ENCODE assay signal across 14 cellular contexts in genomic region chr12:53820907-53821306, GRCh38.
DNase-seq lines count a peak whose midpoint lies in the region; ATAC-seq, FAIRE-seq and TF ChIP-seq lines count a peak whose summit lies in the region.
"Had no signal": no experiment of that assay in that cellular context is flagged by ENCODE, and none has a peak within 500 bp of the region (broad histone marks: within the 10 kb centered on the region; RNA-seq: fewer than 3 reads in every experiment).

No MANE protein-coding gene starts in this region.

- no TSS peak for BruUV-seq in K562 (replicated peaks; lab: Mats Ljungman, UMichigan)

- no peaks in the 10 kb centered on the region for H3K9me3 Mint-ChIP-seq in activated CD4-positive, alpha-beta memory T cell treated with anti-CD3 and anti-CD28 coated beads for 36 hours
- H3K9me3 Mint-ChIP-seq: CD4-positive, alpha-beta T cell had no signal

- TF ChIP-seq CTCF in HEK293 (tag by site-specific recombination; IDR thresholded peaks at IDR 0.05) (no peak), K562 (IDR thresholded peaks at IDR 0.05 in 2 of 3, conservative IDR thresholded peaks at IDR 0.05 in 1 of 3; ENCODE audit: insufficient read depth in 2 of 3, low read depth in 1 of 3, low read length in 3 of 3) (no peak), osteoblast (IDR thresholded peaks at IDR 0.05; ENCODE audit: extremely low read depth, low read depth, low read length) (no peak)

- TF ChIP-seq EP300 in K562 (IDR thresholded peaks at IDR 0.05; ENCODE audit: low read length) = no peak

- no peaks in the 10 kb centered on the region for H3K79me2 ChIP-seq in K562 (ENCODE audit: control insufficient read depth, insufficient read depth, low read length)
- H3K79me2 ChIP-seq in osteoblast (ENCODE audit: insufficient read depth, low read length) = no peaks in the 10 kb centered on the region

- CTCF ChIA-PET in HEK293 (lab: Yijun Ruan, JAX) = interaction anchor here (0.8 to 1.7 kb wide), 5 partner anchors 11 to 75 kb away, joined by 3 to 5 read pairs (median 4); no protein-coding TSS in a partner anchor
- CTCF ChIA-PET in K562 (lab: Yijun Ruan, JAX; ENCODE audit: low intra/inter-chr PET ratio) = no interaction called here
- CTCF ChIA-PET in activated CD4-positive, alpha-beta memory T cell treated with anti-CD3 and anti-CD28 coated beads for 36 hours (lab: Charles Lee) = interaction anchor here (0.8 kb wide), 1 partner anchor 41 kb away, joined by 3 read pairs; no protein-coding TSS in a partner anchor

- intact Hi-C loops in Right ventricle myocardium inferior (cut with DNase I) = no loop called here
- intact Hi-C loops in right cardiac atrium (cut with DNase I) = no loop called here
- intact Hi-C loops in K562 (cut with micrococcal nuclease) = no loop called here
- intact Hi-C loops in activated CD4-positive, alpha-beta memory T cell treated with anti-CD3 and anti-CD28 coated beads for 36 hours (cut with micrococcal nuclease) = no loop called here

- no peaks in the 10 kb centered on the region for H3K9me1 ChIP-seq in K562 (ENCODE audit: control insufficient read depth, insufficient read depth, low read length)

- peaks cover 50% of the 10 kb centered on the region for H3K27me3 Mint-ChIP-seq in activated CD4-positive, alpha-beta memory T cell treated with anti-CD3 and anti-CD28 coated beads for 36 hours

- no peaks in the 10 kb centered on the region for H3K36me3 Mint-ChIP-seq in activated CD4-positive, alpha-beta memory T cell treated with anti-CD3 and anti-CD28 coated beads for 36 hours

- no peak for DNase-seq in Right ventricle myocardium inferior (ENCODE audit: missing footprints)
- DNase-seq in right cardiac atrium = no peak
- DNase-seq in K562 (ENCODE audit: extremely low read depth in 1 of 4, low spot score in 3 of 4) = no peak
- no peak for DNase-seq in osteoblast (ENCODE audit: insufficient read length, low spot score, missing footprints)
- no peak for DNase-seq in activated CD4-positive, alpha-beta T cell treated with anti-CD3 and anti-CD28 coated beads for 4 hours
- no peak for DNase-seq in activated CD4-positive, alpha-beta memory T cell treated with anti-CD3 and anti-CD28 coated beads for 36 hours
- DNase-seq in SKM-1 treated with dmso at 0.1 percent for 144 hours (lab: John Stamatoyannopoulos, UW; ENCODE audit: unreplicated experiment) = no peak
- DNase-seq: C1 segment of cervical spinal cord; Calu3; CD4-positive, alpha-beta T cell; DMS 273 treated with DMSO at 0.1 percent for 48 hours had no signal

- H3K4me3 ChIP-seq in right cardiac atrium (ENCODE audit: low read length) (no peak overlapping the region), HEK293 (ENCODE audit: low read depth, low read length) (no peak overlapping the region), K562 (no peak overlapping the region), osteoblast (ENCODE audit: insufficient read depth, low read length) (no peak overlapping the region)

- H3K36me3 ChIP-seq in HEK293 (ENCODE audit: control insufficient read depth in 2 of 2, insufficient read depth in 1 of 2, low read length in 2 of 2) (no peaks in the 10 kb centered on the region), K562 (ENCODE audit: control insufficient read depth, insufficient read depth, low read length) (no peaks in the 10 kb centered on the region), osteoblast (ENCODE audit: insufficient read depth, low read length) (no peaks in the 10 kb centered on the region)

- no peaks in the 10 kb centered on the region for H3K9me3 ChIP-seq in right cardiac atrium (ENCODE audit: control insufficient read depth, low read length)
- no peaks in the 10 kb centered on the region for H3K9me3 ChIP-seq in HEK293 (ENCODE audit: control insufficient read depth, insufficient read depth, low read depth, low read length)
- no peaks in the 10 kb centered on the region for H3K9me3 ChIP-seq in K562 (replicated peaks; ENCODE audit: control insufficient read depth, insufficient read depth, low read depth, low read length)
- H3K9me3 ChIP-seq in osteoblast (ENCODE audit: low read depth, low read length) = no peaks in the 10 kb centered on the region

- in situ Hi-C loops in K562 (cut with MboI) = no loop called here

- H3K4me1 ChIP-seq in right cardiac atrium (ENCODE audit: control insufficient read depth, insufficient read depth, low read length) (no peaks in the 10 kb centered on the region), HEK293 (ENCODE audit: control insufficient read depth, insufficient read depth, low read length) (0 out of 2 replicates have a peak, but pooled peaks cover 2% of the 10 kb centered on the region), K562 (replicated peaks in 1 of 2; ENCODE audit: control insufficient read depth in 2 of 2, insufficient read depth in 2 of 2, low read length in 2 of 2) (no peaks in the 10 kb centered on the region), osteoblast (ENCODE audit: insufficient read depth, low read length) (no peaks in the 10 kb centered on the region)

- H3K27ac ChIP-seq in right cardiac atrium (ENCODE audit: low read length) = no peak overlapping the region
- no peak overlapping the region for H3K27ac ChIP-seq in HEK293 (ENCODE audit: extremely low read depth, low read depth, low read length)
- no peak overlapping the region for H3K27ac ChIP-seq in K562 (ENCODE audit: extremely low read depth, low read depth, low read length)
- no peak overlapping the region for H3K27ac ChIP-seq in osteoblast (ENCODE audit: low read depth, low read length)
- H3K27ac ChIP-seq: HL-60 had no signal

- no peak overlapping the region for H3K4me3 Mint-ChIP-seq in activated CD4-positive, alpha-beta memory T cell treated with anti-CD3 and anti-CD28 coated beads for 36 hours
- H3K4me3 Mint-ChIP-seq: B cell; CD4-positive, alpha-beta T cell had no signal

- ATAC-seq in Right ventricle myocardium inferior (peak; percentile 31), right cardiac atrium (no peak), K562 (no peak)

- TF ChIP-seq POLR2A in K562 (conservative IDR thresholded peaks at IDR 0.05) = no peak

- H3K9ac ChIP-seq in K562 (ENCODE audit: insufficient read depth in 1 of 2, low read depth in 2 of 2, low read length in 2 of 2) = no peak overlapping the region

- H2AFZ ChIP-seq in K562 (ENCODE audit: low read depth, low read length) = no peak overlapping the region
- peak overlapping the region; percentile 58 for H2AFZ ChIP-seq in osteoblast (ENCODE audit: low read length)

- TF ChIP-seq RAD21 in K562 (CRISPR knock-in tag; conservative IDR thresholded peaks at IDR 0.05 in 1 of 2, IDR thresholded peaks at IDR 0.05 in 1 of 2) = no peak

- H3K4me2 ChIP-seq in K562 (ENCODE audit: insufficient read depth, low read length) (no peak overlapping the region), osteoblast (ENCODE audit: insufficient read depth, low read length) (no peak overlapping the region)

- POLR2A ChIA-PET in HEK293 (lab: Yijun Ruan, JAX) (no interaction called here), K562 (lab: Yijun Ruan, JAX) (interaction anchor here (0.8 kb wide), 1 partner anchor 54 kb away, joined by 3 read pairs; no protein-coding TSS in a partner anchor)
- POLR2A ChIA-PET in activated CD4-positive, alpha-beta memory T cell treated with anti-CD3 and anti-CD28 coated beads for 36 hours (lab: Charles Lee) = interaction anchor here (0.8 kb wide), 1 partner anchor 27 kb away, joined by 3 read pairs; no protein-coding TSS in a partner anchor

- no peaks in the 10 kb centered on the region for H3K4me1 Mint-ChIP-seq in activated CD4-positive, alpha-beta memory T cell treated with anti-CD3 and anti-CD28 coated beads for 36 hours (ENCODE audit: low read depth)
- H3K4me1 Mint-ChIP-seq: B cell had no signal

- no peak for FAIRE-seq in K562 (lab: Jason Lieb, UNC)

- H3K27me3 ChIP-seq in right cardiac atrium (ENCODE audit: control insufficient read depth, insufficient read depth) = peaks cover 3% of the 10 kb centered on the region
- H3K27me3 ChIP-seq in K562 (ENCODE audit: control insufficient read depth in 2 of 2, insufficient read depth in 2 of 2, low read length in 2 of 2) = peaks cover 0 to 43% of the 10 kb centered on the region in 2 experiments; a peak in 3 of 5 replicates
- H3K27me3 ChIP-seq in osteoblast (ENCODE audit: insufficient read depth, low read length) = peaks cover 53% of the 10 kb centered on the region

- H4K20me1 ChIP-seq in K562 (replicated peaks; ENCODE audit: control insufficient read depth, insufficient read depth, low read length) (no peaks in the 10 kb centered on the region; the same call in 1 of the 2 replicates), osteoblast (ENCODE audit: insufficient read depth, low read length) (no peaks in the 10 kb centered on the region)

- no peak overlapping the region for H3K27ac Mint-ChIP-seq in activated CD4-positive, alpha-beta memory T cell treated with anti-CD3 and anti-CD28 coated beads for 36 hours
- H3K27ac Mint-ChIP-seq: B cell; CD4-positive, alpha-beta T cell had no signal

TF ChIP-seq in HEK293, 187 proteins besides CTCF, POLR2A, EP300 and RAD21 (continues in another document):
- no peak for TF ChIP-seq BCL6B (tag by site-specific recombination; IDR thresholded peaks at IDR 0.05)
- peak; percentile 3; the same call in 1 of the 2 replicates for TF ChIP-seq ZBTB17 (tag by site-specific recombination; IDR thresholded peaks at IDR 0.05)
- no peak for TF ChIP-seq ZNF747 (tag by site-specific recombination; IDR thresholded peaks at IDR 0.05)

TF ChIP-seq in K562, 482 proteins besides CTCF, POLR2A, EP300 and RAD21:
- TF ChIP-seq HEY1 (CRISPR knock-in tag; IDR thresholded peaks at IDR 0.05; ENCODE audit: borderline replicate concordance) (no peak), ZFP36 (IDR thresholded peaks at IDR 0.05; ENCODE audit: low read depth, low read length, partially characterized antibody) (peak; percentile 21), ATF3 (IDR thresholded peaks at IDR 0.05) (peak; percentile 2; the same call in 1 of the 2 replicates), ATF3 (CRISPR knock-in tag; conservative IDR thresholded peaks at IDR 0.05) (no peak), ZNF143 (CRISPR knock-in tag; IDR thresholded peaks at IDR 0.05) (no peak)
